ENCODE assay signal across 20 cellular contexts in genomic region chr13:63085851-63086250, GRCh38.
"Had no signal": no experiment of that assay in that cellular context is flagged by ENCODE, and none has a peak within 500 bp of the region (broad histone marks: within the 10 kb centered on the region; RNA-seq: fewer than 3 reads in every experiment).

No MANE protein-coding gene starts in this region.

- DNase-seq: activated CD4-positive, alpha-beta memory T cell treated with anti-CD3 and anti-CD28 coated beads, Interleukin-2, amount 10 ng/mL, durations not matched to agents 7 days and 5 days; activated CD4-positive, alpha-beta T cell treated with anti-CD3 and anti-CD28 coated beads, Interleukin-2, amount 10 ng/mL, durations not matched to agents 24 days and 14 days; activated gamma-delta T cell; activated naive CD4-positive, alpha-beta T cell treated with anti-CD3 and anti-CD28 coated beads, Interleukin-2, amount 50 U/mL, for 16 hours; activated naive CD8-positive, alpha-beta T cell treated with anti-CD3 and anti-CD28 coated beads, Interleukin-2, amount 50 U/mL, for 24 hours; cerebellar nuclear complex; head of caudate nucleus; hypothalamus; islet precursor cell; left colon; naive B cell; small intestine; stimulated activated CD4-positive, alpha-beta T cell treated with anti-CD3 and anti-CD28 coated beads, Interleukin-2, amount 100 ng/mL, for 24 hours; stimulated activated naive CD8-positive, alpha-beta T cell treated with anti-CD3 and anti-CD28 coated beads, Interleukin-15, amount 100 ng/mL, for 72 hours; tibial artery had no signal

- H3K4me1 ChIP-seq: gastroesophageal sphincter, tibial artery had no signal

- H3K27ac ChIP-seq: coronary artery, epithelial cell of prostate, gastroesophageal sphincter, tibial artery had no signal

- H3K36me3 ChIP-seq: gastroesophageal sphincter, tibial artery had no signal

- H3K9me3 ChIP-seq: gastroesophageal sphincter, tibial artery had no signal

- ATAC-seq: activated naive CD8-positive, alpha-beta T cell treated with anti-CD3 and anti-CD28 coated beads, Interleukin-2, amount 50 U/mL, for 24 hours; gastroesophageal sphincter; left colon; sciatic nerve; stimulated activated effector memory CD8-positive, alpha-beta T cell treated with anti-CD3 and anti-CD28 coated beads, Interleukin-12 subunit alpha, Interleukin-12 subunit beta, amount 100 ng/mL, for 72 hours; stimulated activated naive CD8-positive, alpha-beta T cell treated with anti-CD3 and anti-CD28 coated beads, Interleukin-15, amount 100 ng/mL, for 72 hours had no signal

- H3K27me3 ChIP-seq: gastroesophageal sphincter, tibial artery had no signal

- H3K4me3 ChIP-seq: coronary artery, gastroesophageal sphincter, tibial artery had no signal
